In genomic region chr5:143244000-143244736, GRCh38 we compare ENCODE assay signal across 9 cellular contexts.
DNase-seq lines count a peak whose midpoint lies in the region; TF ChIP-seq lines count a peak whose summit lies in the region.
"Had no signal": no experiment of that assay in that cellular context is flagged by ENCODE, and none has a peak within 500 bp of the region (broad histone marks: within the 10 kb centered on the region; RNA-seq: fewer than 3 reads in every experiment).

No MANE protein-coding gene starts in this region.

- H3K27me3 Mint-ChIP-seq in Calu3 (ENCODE audit: unreplicated experiment), result no peaks in the 10 kb centered on the region
- H3K27me3 Mint-ChIP-seq in T-helper 2 cell treated with Interferon-gamma antibody and Interleukin-4, amounts not matched to agents 5 μg/mL and 100 μg/mL, for 36 hours (ENCODE audit: low read depth), result no peaks in the 10 kb centered on the region
- H3K27me3 Mint-ChIP-seq: naive thymus-derived CD8-positive, alpha-beta T cell had no signal

- intact Hi-C loops in Calu3 (cut with micrococcal nuclease; ENCODE audit: unreplicated experiment), result loop anchor here (10.0 kb wide), 2 partner anchors 151 to 261 kb away; no protein-coding TSS in a partner anchor

- peak overlapping the region; percentile 63 for H3K27ac Mint-ChIP-seq in Calu3 (ENCODE audit: unreplicated experiment)
- no peak overlapping the region for H3K27ac Mint-ChIP-seq in T-helper 2 cell treated with Interferon-gamma antibody and Interleukin-4, amounts not matched to agents 5 μg/mL and 100 μg/mL, for 36 hours
- H3K27ac Mint-ChIP-seq: naive thymus-derived CD8-positive, alpha-beta T cell had no signal

- CTCF ChIA-PET in Calu3 (lab: Charles Lee), result interaction anchor here (1.0 to 1.2 kb wide), 2 partner anchors 10 to 116 kb away, joined by 3 to 4 read pairs; no protein-coding TSS in a partner anchor

- peaks cover 57% of the 10 kb centered on the region for H3K4me1 Mint-ChIP-seq in Calu3 (ENCODE audit: low read depth, unreplicated experiment)
- no peaks in the 10 kb centered on the region for H3K4me1 Mint-ChIP-seq in T-helper 2 cell treated with Interferon-gamma antibody and Interleukin-4, amounts not matched to agents 5 μg/mL and 100 μg/mL, for 36 hours (ENCODE audit: low read depth)
- H3K4me1 Mint-ChIP-seq: naive thymus-derived CD8-positive, alpha-beta T cell had no signal

- H3K9me3 Mint-ChIP-seq in Calu3 (ENCODE audit: low read depth, unreplicated experiment), result peaks cover 6% of the 10 kb centered on the region
- H3K9me3 Mint-ChIP-seq in T-helper 2 cell treated with Interferon-gamma antibody and Interleukin-4, amounts not matched to agents 5 μg/mL and 100 μg/mL, for 36 hours, result peaks cover 19% of the 10 kb centered on the region

- BruUV-seq in Calu3 (replicated peaks; lab: Mats Ljungman, UMichigan), result TSS peak; percentile 83

- peak overlapping the region; percentile 39 for H3K4me3 Mint-ChIP-seq in Calu3 (ENCODE audit: low read depth, unreplicated experiment)
- no peak overlapping the region for H3K4me3 Mint-ChIP-seq in T-helper 2 cell treated with Interferon-gamma antibody and Interleukin-4, amounts not matched to agents 5 μg/mL and 100 μg/mL, for 36 hours
- H3K4me3 Mint-ChIP-seq: naive thymus-derived CD8-positive, alpha-beta T cell had no signal

- TF ChIP-seq CTCF in Calu3 (IDR thresholded peaks at IDR 0.05; ENCODE audit: unreplicated experiment), result no peak
- TF ChIP-seq CTCF in foreskin fibroblast (IDR thresholded peaks at IDR 0.05; ENCODE audit: low read depth, low read length), result no peak

- DNase-seq in Calu3, result peak; percentile 72
- DNase-seq in SW 1271 (lab: John Stamatoyannopoulos, UW), result peak; percentile 95 to 99
- peak; percentile 96 to 97 for DNase-seq in foreskin fibroblast
- peak; percentile 29 for DNase-seq in pulmonary artery endothelial cell (ENCODE audit: low read depth, low spot score)
- no peak for DNase-seq in AML-193 (lab: John Stamatoyannopoulos, UW)
- DNase-seq in T-helper 2 cell treated with Interferon-gamma antibody and Interleukin-4, amounts not matched to agents 5 μg/mL and 100 μg/mL, for 36 hours (ENCODE audit: low spot score), result no peak
- no peak for DNase-seq in activated CD4-positive, alpha-beta T cell treated with anti-CD3 and anti-CD28 coated beads, Interleukin-2, amount 50 U/mL, for 48 hours
- no peak for DNase-seq in NCI-H2196 (lab: John Stamatoyannopoulos, UW; ENCODE audit: unreplicated experiment)
- DNase-seq: naive thymus-derived CD8-positive, alpha-beta T cell had no signal

- H3K36me3 Mint-ChIP-seq in Calu3 (ENCODE audit: insufficient read depth, unreplicated experiment), result peaks cover 23% of the 10 kb centered on the region
- peaks cover 1% of the 10 kb centered on the region for H3K36me3 Mint-ChIP-seq in T-helper 2 cell treated with Interferon-gamma antibody and Interleukin-4, amounts not matched to agents 5 μg/mL and 100 μg/mL, for 36 hours (ENCODE audit: low read depth)

- H3K4me3 ChIP-seq in foreskin fibroblast (ENCODE audit: low read depth in 1 of 2, low read length in 2 of 2), result peak overlapping the region; percentile 16 to 39

Comparison
In these comparisons a context has a peak if more than half of its experiments do, and no peak if none do; other contexts are left out.
1. DNase-seq: peak in Calu3 (single experiment), SW 1271 (2 of 2), foreskin fibroblast (2 of 2) and pulmonary artery endothelial cell (single experiment); none in AML-193 (0 of 2), T-helper 2 cell treated with Interferon-gamma antibody and Interleukin-4, amounts not matched to agents 5 μg/mL and 100 μg/mL, for 36 hours (single experiment), activated CD4-positive, alpha-beta T cell treated with anti-CD3 and anti-CD28 coated beads, Interleukin-2, amount 50 U/mL, for 48 hours (0 of 2) and NCI-H2196 (single experiment).